ENCODE assay signal across 17 cellular contexts in the genomic region with DNA sequence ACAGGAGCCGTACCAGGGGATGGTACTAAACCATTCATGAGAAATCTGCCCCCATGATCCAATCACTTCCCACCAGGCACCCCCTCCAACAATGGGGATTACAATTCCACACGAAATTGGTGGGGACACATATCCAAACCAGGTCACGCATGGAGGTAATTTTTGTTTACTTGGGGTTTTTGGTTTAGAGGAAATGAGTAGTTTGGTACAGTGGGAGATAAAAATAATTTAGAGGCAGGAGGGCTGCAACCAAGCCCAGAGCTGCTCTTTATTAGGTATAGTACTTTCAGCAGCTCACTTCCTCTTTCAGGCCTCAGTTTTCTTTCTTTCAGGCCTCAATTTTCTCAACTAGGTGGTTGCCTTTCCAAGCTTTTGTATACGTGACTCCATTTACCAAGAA. TPM values are rescaled to one million over a fixed set of nuclear protein-coding genes. Genes with fewer than 3 reads are reported as not detected.
DNase-seq lines count a peak whose midpoint lies in the region; ATAC-seq and TF ChIP-seq lines count a peak whose summit lies in the region.
"Had no signal": no experiment of that assay in that cellular context is flagged by ENCODE, and none has a peak within 500 bp of the region (broad histone marks: within the 10 kb centered on the region; RNA-seq: fewer than 3 reads in every experiment).

No MANE protein-coding gene starts in this region.

- H3K27me3 ChIP-seq in uterus, result no peaks in the 10 kb centered on the region

- H3K36me3 ChIP-seq in uterus, result no peaks in the 10 kb centered on the region

- peak; percentile 13 for DNase-seq in germinal center (ENCODE audit: low spot score)
- DNase-seq in activated CD4-positive, alpha-beta T cell treated with anti-CD3 and anti-CD28 coated beads for 1 hour, result no peak
- DNase-seq in NCI-H524 (lab: John Stamatoyannopoulos, UW), result no peak
- no peak for DNase-seq in epidermal melanocyte (ENCODE audit: insufficient read length, low spot score)
- no peak for DNase-seq in uterus
- DNase-seq: aorta; CD4-positive, alpha-beta memory T cell; effector memory CD8-positive, alpha-beta T cell; HCEC 1CT; KG1; NCI-H2171 treated with DMSO at 0.1 percent for 48 hours; stimulated activated naive CD4-positive, alpha-beta T cell treated with Interleukin-2 at 50 U/mL for 16 hours had no signal

- H3K4me1 ChIP-seq in uterus, result no peaks in the 10 kb centered on the region

- H3K9me3 ChIP-seq in uterus, result no peaks in the 10 kb centered on the region

- peak; percentile 74 for ATAC-seq in GM19035 (IDR thresholded peaks at IDR 0.05; ENCODE audit: unreplicated experiment)
- peak; percentile 85 for ATAC-seq in GM21786 (IDR thresholded peaks at IDR 0.05; ENCODE audit: unreplicated experiment)
- peak; percentile 86 for ATAC-seq in HG03280 (IDR thresholded peaks at IDR 0.05; ENCODE audit: unreplicated experiment)
- ATAC-seq: effector memory CD8-positive, alpha-beta T cell had no signal

- TF ChIP-seq POLR2A in uterus (IDR thresholded peaks at IDR 0.05), result no peak

- no peak overlapping the region for H3K27ac ChIP-seq in uterus
- H3K27ac ChIP-seq: RWPE1 had no signal

- H3K4me3 ChIP-seq in uterus, result no peak overlapping the region
- H3K4me3 ChIP-seq: lung had no signal

- TF ChIP-seq CTCF in uterus (IDR thresholded peaks at IDR 0.05), result no peak

- intact Hi-C loops in uterus (cut with DNase I; ENCODE audit: low total_unique reads), result no loop called here

RNA-seq across cellular contexts. Expression of gene PRUNE2, which starts 23.2 kb away (rescaled TPM):
- total RNA-seq in uterus, result 100 to 1,000 TPM in 2 of 4 donors, 10 to 100 TPM in 2; 51.4 to 187 (median 97.1) TPM
